Comparison of ENCODE assay signal across 1 cellular context in the genomic region with DNA sequence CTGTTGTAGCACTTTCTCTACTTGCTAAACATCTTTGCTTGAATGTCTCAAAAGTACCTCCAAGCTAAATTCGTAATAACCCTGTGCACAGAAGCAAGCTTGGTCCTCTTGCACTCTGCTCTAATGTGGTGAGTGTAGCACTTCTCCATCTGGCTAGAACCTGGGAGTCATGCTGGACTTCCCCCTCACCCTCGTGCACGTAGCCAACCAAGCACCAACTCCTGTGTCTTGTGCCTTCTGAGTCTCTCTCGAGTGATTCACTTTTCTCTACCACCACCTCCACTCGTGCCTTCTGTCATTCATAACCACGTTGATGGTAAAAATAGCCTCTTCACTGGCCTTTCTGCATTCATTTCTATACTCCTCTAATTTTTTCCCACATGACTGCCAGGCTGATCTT.
TF ChIP-seq lines count a peak whose summit lies in the region.

No MANE protein-coding gene starts in this region.

TF ChIP-seq in SK-N-SH, 30 proteins besides CTCF, POLR2A, EP300 and RAD21 (continued from another document):
- TF ChIP-seq, protein P1, sequence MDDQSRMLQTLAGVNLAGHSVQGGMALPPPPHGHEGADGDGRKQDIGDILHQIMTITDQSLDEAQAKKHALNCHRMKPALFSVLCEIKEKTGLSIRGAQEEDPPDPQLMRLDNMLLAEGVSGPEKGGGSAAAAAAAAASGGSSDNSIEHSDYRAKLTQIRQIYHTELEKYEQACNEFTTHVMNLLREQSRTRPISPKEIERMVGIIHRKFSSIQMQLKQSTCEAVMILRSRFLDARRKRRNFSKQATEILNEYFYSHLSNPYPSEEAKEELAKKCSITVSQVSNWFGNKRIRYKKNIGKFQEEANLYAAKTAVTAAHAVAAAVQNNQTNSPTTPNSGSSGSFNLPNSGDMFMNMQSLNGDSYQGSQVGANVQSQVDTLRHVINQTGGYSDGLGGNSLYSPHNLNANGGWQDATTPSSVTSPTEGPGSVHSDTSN (IDR thresholded peaks at IDR 0.05) = no peak
- TF ChIP-seq FOXM1 (IDR thresholded peaks at IDR 0.05; ENCODE audit: low read depth) (no peak), POLR2AphosphoS5 (IDR thresholded peaks at IDR 0.05; ENCODE audit: low read depth, low read length) (no peak), TAF1 (IDR thresholded peaks at IDR 0.05; ENCODE audit: borderline replicate concordance, low read depth, low read length) (no peak)
- TF ChIP-seq, protein P2, sequence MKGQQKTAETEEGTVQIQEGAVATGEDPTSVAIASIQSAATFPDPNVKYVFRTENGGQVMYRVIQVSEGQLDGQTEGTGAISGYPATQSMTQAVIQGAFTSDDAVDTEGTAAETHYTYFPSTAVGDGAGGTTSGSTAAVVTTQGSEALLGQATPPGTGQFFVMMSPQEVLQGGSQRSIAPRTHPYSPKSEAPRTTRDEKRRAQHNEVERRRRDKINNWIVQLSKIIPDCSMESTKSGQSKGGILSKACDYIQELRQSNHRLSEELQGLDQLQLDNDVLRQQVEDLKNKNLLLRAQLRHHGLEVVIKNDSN (IDR thresholded peaks at IDR 0.05; ENCODE audit: borderline replicate concordance, low read depth) = no peak
